Comparison of ENCODE assay signal across 27 cellular contexts in the genomic region with DNA sequence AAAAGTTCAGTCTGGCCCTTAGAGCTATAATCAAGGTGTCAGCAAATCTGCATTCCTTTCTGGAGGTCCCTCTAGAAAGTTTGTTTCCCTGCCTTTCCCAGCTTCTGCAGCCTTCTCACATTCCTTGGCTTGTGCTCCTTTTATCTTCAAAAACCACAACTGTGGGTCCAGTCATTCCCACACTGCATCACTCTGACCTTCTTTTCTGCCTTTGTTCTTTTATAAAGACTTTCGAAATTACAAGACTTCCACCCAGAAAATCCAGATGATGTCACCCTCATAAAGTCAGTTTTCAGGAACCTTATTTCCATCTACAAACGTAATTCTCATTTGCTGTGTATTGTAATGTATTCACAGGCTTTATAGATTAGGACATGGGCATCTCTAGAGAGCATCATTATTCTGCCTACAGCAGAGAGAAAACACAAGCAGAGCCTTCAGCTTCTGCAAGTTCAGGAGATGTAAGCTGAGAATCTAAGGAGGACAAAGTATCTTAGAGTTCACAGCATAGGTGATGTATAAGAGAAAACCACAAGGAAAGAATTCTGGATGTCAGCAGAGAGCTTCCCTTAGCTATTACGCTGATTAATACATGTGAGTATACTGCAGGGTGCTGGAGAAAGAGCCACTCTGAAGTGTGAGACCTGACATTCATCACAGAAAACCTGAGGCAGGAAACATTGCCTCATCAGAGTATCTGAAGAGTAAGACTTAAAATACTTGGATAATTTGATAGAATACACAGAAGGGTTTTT.
A peak's percentile ranks its signal among the peaks of the same experiment; 100 is the strongest.
DNase-seq lines count a peak whose midpoint lies in the region; ATAC-seq and TF ChIP-seq lines count a peak whose summit lies in the region.
"Had no signal": no experiment of that assay in that cellular context is flagged by ENCODE, and none has a peak within 500 bp of the region (broad histone marks: within the 10 kb centered on the region; RNA-seq: fewer than 3 reads in every experiment).

No MANE protein-coding gene starts in this region.

- H3K36me3 Mint-ChIP-seq in nephron (ENCODE audit: low read depth): no peaks in the 10 kb centered on the region
- no peaks in the 10 kb centered on the region for H3K36me3 Mint-ChIP-seq in CD8-positive, alpha-beta memory T cell
- H3K36me3 Mint-ChIP-seq: naive thymus-derived CD4-positive, alpha-beta T cell; stimulated activated memory B cell treated with anti-CD40 and anti-IgM and Interleukin-4, amounts not matched to agents 10 μg/mL and 1 μg/mL and 100 μg/mL, for 72 hours had no signal

- no peak overlapping the region for H3K23ac ChIP-seq in trophoblast cell (ENCODE audit: low read length)

- H3K4me1 Mint-ChIP-seq in nephron: peaks cover 28% of the 10 kb centered on the region
- H3K4me1 Mint-ChIP-seq in CD8-positive, alpha-beta memory T cell: no peaks in the 10 kb centered on the region
- H3K4me1 Mint-ChIP-seq: activated CD4-positive, alpha-beta T cell treated with anti-CD3 and anti-CD28 coated beads for 36 hours; B cell; central memory CD8-positive, alpha-beta T cell; naive thymus-derived CD4-positive, alpha-beta T cell; stimulated activated memory B cell treated with anti-CD40 and anti-IgM and Interleukin-4, amounts not matched to agents 10 μg/mL and 1 μg/mL and 100 μg/mL, for 72 hours had no signal

- H2BK5ac ChIP-seq in trophoblast cell (ENCODE audit: low read depth, low read length, poor library complexity): no peak overlapping the region

- no peak overlapping the region for H4K12ac ChIP-seq in trophoblast cell (ENCODE audit: low read depth, low read length)

- peaks cover 6% of the 10 kb centered on the region for H3K9me3 Mint-ChIP-seq in nephron
- H3K9me3 Mint-ChIP-seq in CD8-positive, alpha-beta memory T cell: peaks cover 0 to 23% (median 14%) of the 10 kb centered on the region in 5 donors

- H2AFZ ChIP-seq in fibroblast of lung (ENCODE audit: low read length): no peak overlapping the region
- H2AFZ ChIP-seq in trophoblast cell (ENCODE audit: insufficient read depth, low read length, poor library complexity): no peak overlapping the region

- no peak overlapping the region for H2BK120ac ChIP-seq in trophoblast cell (ENCODE audit: insufficient read depth, low read length, poor library complexity)

- H2AK5ac ChIP-seq in trophoblast cell (ENCODE audit: low read length): no peak overlapping the region

- no peaks in the 10 kb centered on the region for H3K4me1 ChIP-seq in fibroblast of lung (ENCODE audit: control insufficient read depth, extremely low read depth, insufficient read depth, low read length)
- no peaks in the 10 kb centered on the region for H3K4me1 ChIP-seq in CD8-positive, alpha-beta memory T cell (ENCODE audit: insufficient read depth, low read length)
- H3K4me1 ChIP-seq in trophoblast cell (ENCODE audit: control insufficient read depth in 1 of 2, insufficient read depth in 2 of 2, low read length in 2 of 2): no peaks in the 10 kb centered on the region
- H3K4me1 ChIP-seq: gastrocnemius medialis, testis had no signal

- H3K4ac ChIP-seq in trophoblast cell (ENCODE audit: low read depth, low read length): no peak overlapping the region

- H3K18ac ChIP-seq in trophoblast cell (ENCODE audit: low read length): no peak overlapping the region

- no CpG with 5 or more reads among the region's 3 CpGs for whole genome bisulfite sequencing in trophoblast cell (ENCODE audit: extremely low coverage, insufficient coverage, insufficient read length)

- H3K9ac ChIP-seq in fibroblast of lung (ENCODE audit: insufficient read depth, low read length) (no peak overlapping the region), trophoblast cell (ENCODE audit: low read length) (no peak overlapping the region)

- no peaks in the 10 kb centered on the region for H4K20me1 ChIP-seq in fibroblast of lung (ENCODE audit: control insufficient read depth, extremely low read depth, insufficient read depth, low read length)

- H3K4me3 ChIP-seq in fibroblast of lung (replicated peaks in 1 of 4; ENCODE audit: control extremely low read depth in 1 of 4, insufficient read depth in 1 of 4, low read depth in 3 of 4, low read length in 4 of 4): no peak overlapping the region
- no peak overlapping the region for H3K4me3 ChIP-seq in CD8-positive, alpha-beta memory T cell (ENCODE audit: low read length)
- H3K4me3 ChIP-seq in trophoblast cell (ENCODE audit: low read depth, low read length): no peak overlapping the region
- H3K4me3 ChIP-seq: dorsolateral prefrontal cortex, gastrocnemius medialis, K562, testis had no signal

- H3K79me2 ChIP-seq in fibroblast of lung (ENCODE audit: control insufficient read depth, insufficient read depth, low read length) (no peaks in the 10 kb centered on the region), trophoblast cell (ENCODE audit: control insufficient read depth, insufficient read depth, low read length, poor library complexity) (no peaks in the 10 kb centered on the region)

- H3K14ac ChIP-seq in trophoblast cell (ENCODE audit: low read length): no peak overlapping the region

- no peaks in the 10 kb centered on the region for H3K36me3 ChIP-seq in fibroblast of lung (ENCODE audit: control insufficient read depth, insufficient read depth, low read length)
- H3K36me3 ChIP-seq in CD8-positive, alpha-beta memory T cell (ENCODE audit: insufficient read depth, low read length): no peaks in the 10 kb centered on the region
- H3K36me3 ChIP-seq in trophoblast cell (ENCODE audit: control insufficient read depth in 1 of 2, insufficient read depth in 2 of 2, low read length in 2 of 2): no peaks in the 10 kb centered on the region
- H3K36me3 ChIP-seq: gastrocnemius medialis had no signal

- peak; percentile 77 for ATAC-seq in SK-N-SH treated with all-trans-retinoic acid at 6 μM for 48 hours
- ATAC-seq: activated CD4-positive, alpha-beta T cell treated with anti-CD3 and anti-CD28 coated beads for 36 hours; activated T-cell treated with anti-CD3 and anti-CD28 coated beads, Interleukin-2, amount 50 U/mL, for 4 hours; gastrocnemius medialis; K562; naive thymus-derived CD4-positive, alpha-beta T cell; Right ventricle myocardium inferior; stimulated activated memory B cell treated with anti-CD40 and anti-IgM and Interleukin-4, amounts not matched to agents 10 μg/mL and 1 μg/mL and 100 μg/mL, for 72 hours had no signal

- H3K9me3 ChIP-seq in fibroblast of lung (ENCODE audit: control insufficient read depth, insufficient read depth, low read depth, low read length) (no peaks in the 10 kb centered on the region), trophoblast cell (ENCODE audit: insufficient read depth, low read depth, low read length) (no peaks in the 10 kb centered on the region)
- H3K9me3 ChIP-seq in CD8-positive, alpha-beta memory T cell (ENCODE audit: low read length): no peaks in the 10 kb centered on the region
- H3K9me3 ChIP-seq: gastrocnemius medialis, testis had no signal

- no peak overlapping the region for H3K4me3 Mint-ChIP-seq in nephron
- H3K4me3 Mint-ChIP-seq in CD8-positive, alpha-beta memory T cell: no peak overlapping the region
- H3K4me3 Mint-ChIP-seq: activated CD4-positive, alpha-beta T cell treated with anti-CD3 and anti-CD28 coated beads for 36 hours; activated T-cell treated with anti-CD3 and anti-CD28 coated beads, Interleukin-2, amount 50 U/mL, for 4 hours; B cell; central memory CD8-positive, alpha-beta T cell; naive thymus-derived CD4-positive, alpha-beta T cell; stimulated activated memory B cell treated with anti-CD40 and anti-IgM and Interleukin-4, amounts not matched to agents 10 μg/mL and 1 μg/mL and 100 μg/mL, for 72 hours had no signal

- no peak overlapping the region for H4K8ac ChIP-seq in trophoblast cell (ENCODE audit: low read depth, low read length)

- no peaks in the 10 kb centered on the region for H3K27me3 Mint-ChIP-seq in nephron (ENCODE audit: low read depth)
- peaks cover 0 to 3% of the 10 kb centered on the region in 2 donors for H3K27me3 Mint-ChIP-seq in CD8-positive, alpha-beta memory T cell
- H3K27me3 Mint-ChIP-seq: activated CD4-positive, alpha-beta T cell treated with anti-CD3 and anti-CD28 coated beads for 36 hours; B cell; central memory CD8-positive, alpha-beta T cell; naive thymus-derived CD4-positive, alpha-beta T cell; stimulated activated memory B cell treated with anti-CD40 and anti-IgM and Interleukin-4, amounts not matched to agents 10 μg/mL and 1 μg/mL and 100 μg/mL, for 72 hours had no signal

- H3K79me1 ChIP-seq in trophoblast cell (ENCODE audit: low read length): no peaks in the 10 kb centered on the region

- H3K27ac ChIP-seq in fibroblast of lung (ENCODE audit: insufficient read depth, low read length) (no peak overlapping the region), trophoblast cell (ENCODE audit: low read depth, low read length) (no peak overlapping the region)
- H3K27ac ChIP-seq in CD8-positive, alpha-beta memory T cell (ENCODE audit: low read depth, low read length): no peak overlapping the region
- H3K27ac ChIP-seq: dorsolateral prefrontal cortex, gastrocnemius medialis, testis had no signal

- H3K4me2 ChIP-seq in fibroblast of lung (ENCODE audit: extremely low read depth, insufficient read depth, low read length) (no peak overlapping the region), trophoblast cell (ENCODE audit: low read length) (no peak overlapping the region)

- DNase-seq in A172 (ENCODE audit: low spot score) (peak; percentile 61), fibroblast of lung (ENCODE audit: low read depth in 2 of 2) (peak; percentile 75 to 93), NCI-H526 treated with DMSO at 0.1 percent for 48 hours (lab: John Stamatoyannopoulos, UW) (no peak), trophoblast cell (no peak)
- DNase-seq in CD8-positive, alpha-beta memory T cell: no peak
- no peak for DNase-seq in activated CD4-positive, alpha-beta T cell treated with anti-CD3 and anti-CD28 coated beads for 48 hours
- DNase-seq: 8988T; activated CD4-positive, alpha-beta T cell treated with anti-CD3 and anti-CD28 coated beads for 36 hours; activated naive CD4-positive, alpha-beta T cell treated with Interleukin-2 at 50 U/mL for 16 hours; activated T-cell treated with anti-CD3 and anti-CD28 coated beads, Interleukin-2, amount 50 U/mL, for 4 hours; DMS79; dorsolateral prefrontal cortex; gastrocnemius medialis; HCEC 1CT; naive thymus-derived CD4-positive, alpha-beta T cell; NCI-H1436 treated with DMSO at 0.1 percent for 48 hours; NCI-H526; stimulated activated CD4-positive, alpha-beta T cell treated with anti-CD3 and anti-CD28 coated beads, Interleukin-1b, Interleukin-23, amount 100 ng/mL, for 48 hours; testis had no signal

- H3K27me3 ChIP-seq in fibroblast of lung (ENCODE audit: control insufficient read depth, insufficient read depth, low read length): no peaks in the 10 kb centered on the region
- H3K27me3 ChIP-seq in CD8-positive, alpha-beta memory T cell (ENCODE audit: insufficient read depth, low read length, poor library complexity, severe bottlenecking): no peaks in the 10 kb centered on the region
- H3K27me3 ChIP-seq in trophoblast cell (ENCODE audit: insufficient read depth, low read length): no peaks in the 10 kb centered on the region
- H3K27me3 ChIP-seq: dorsolateral prefrontal cortex, gastrocnemius medialis, testis had no signal

- H4K91ac ChIP-seq in trophoblast cell (ENCODE audit: low read depth, low read length): no peak overlapping the region

- TF ChIP-seq CTCF in fibroblast of lung (conservative IDR thresholded peaks at IDR 0.05 in 1 of 2, IDR thresholded peaks at IDR 0.05 in 1 of 2; ENCODE audit: low read depth in 1 of 2, low read length in 2 of 2) (no peak), nephron (IDR thresholded peaks at IDR 0.05; ENCODE audit: unreplicated experiment in 3 of 3) (no peak)

- peak overlapping the region; percentile 81 to 97 (median 93) for H3K27ac Mint-ChIP-seq in nephron
- H3K27ac Mint-ChIP-seq in CD8-positive, alpha-beta memory T cell: no peak overlapping the region
- H3K27ac Mint-ChIP-seq: activated CD4-positive, alpha-beta T cell treated with anti-CD3 and anti-CD28 coated beads for 36 hours; B cell; naive thymus-derived CD4-positive, alpha-beta T cell; progenitor cell of endocrine pancreas; stimulated activated memory B cell treated with anti-CD40 and anti-IgM and Interleukin-4, amounts not matched to agents 10 μg/mL and 1 μg/mL and 100 μg/mL, for 72 hours had no signal

- H2BK12ac ChIP-seq in trophoblast cell (ENCODE audit: low read length): no peak overlapping the region

- POLR2A ChIA-PET in CD8-positive, alpha-beta memory T cell (lab: Charles Lee): no interaction called here

- CTCF ChIA-PET in CD8-positive, alpha-beta memory T cell (lab: Charles Lee): no interaction called here

Comparison
In these comparisons a context has a peak if more than half of its experiments do, and no peak if none do; other contexts are left out.
1. DNase-seq: peak in A172 (single experiment) and fibroblast of lung (2 of 2); none in CD8-positive, alpha-beta memory T cell (0 of 5), activated CD4-positive, alpha-beta T cell treated with anti-CD3 and anti-CD28 coated beads for 48 hours (single experiment), NCI-H526 treated with DMSO at 0.1 percent for 48 hours (single experiment) and trophoblast cell (0 of 2).
2. H3K27ac Mint-ChIP-seq: peak in nephron (3 of 3); none in CD8-positive, alpha-beta memory T cell (0 of 8).